ENCODE assay signal across 1 cellular context in genomic region chr5:178116406-178116885, GRCh38.
TF ChIP-seq lines count a peak whose summit lies in the region.

No MANE protein-coding gene starts in this region.

TF ChIP-seq in H1, 55 proteins besides CTCF, POLR2A, EP300 and RAD21 (continued from another document):
- TF ChIP-seq USF2 (IDR thresholded peaks at IDR 0.05; ENCODE audit: low read length) = no peak
